ENCODE assay signal across 28 cellular contexts in the genomic region with DNA sequence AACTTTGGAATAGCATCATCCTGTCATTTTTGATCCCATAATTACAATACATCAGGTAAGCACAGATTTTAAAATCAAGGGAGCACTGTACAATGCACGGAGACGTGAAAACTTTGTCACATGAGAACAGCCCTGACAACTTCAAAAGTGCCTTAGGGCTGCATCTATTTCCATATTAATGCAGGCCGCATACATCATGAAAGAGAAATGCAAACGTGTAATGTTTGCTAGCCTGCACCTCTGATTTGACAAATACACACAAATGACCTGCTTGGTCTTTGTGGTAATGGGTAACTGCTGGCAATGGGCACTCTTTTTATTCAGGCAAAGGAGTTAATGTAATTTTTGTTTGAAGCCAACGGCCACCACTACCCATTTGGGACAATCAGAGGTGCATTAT.
"Had no signal": no experiment of that assay in that cellular context is flagged by ENCODE, and none has a peak within 500 bp of the region (broad histone marks: within the 10 kb centered on the region; RNA-seq: fewer than 3 reads in every experiment).

No MANE protein-coding gene starts in this region.

- ATAC-seq: left cardiac atrium; left lung; lower lobe of right lung; naive thymus-derived CD8-positive, alpha-beta T cell; right cardiac atrium; sciatic nerve; stimulated activated effector memory CD8-positive, alpha-beta T cell treated with anti-CD3 and anti-CD28 coated beads, Interleukin-12 subunit alpha, Interleukin-12 subunit beta, amount 100 ng/mL, for 72 hours; upper lobe of right lung had no signal

- H3K9me3 ChIP-seq: left lung, lower lobe of right lung, neutrophil, suprapubic skin, thoracic aorta, tibial artery, upper lobe of right lung had no signal

- H3K4me3 ChIP-seq: left lung, lower lobe of right lung, neural progenitor cell, skin epidermis, suprapubic skin, tibial artery, upper lobe of right lung had no signal

- H3K36me3 ChIP-seq: left lung, lower lobe of right lung, neural progenitor cell, neutrophil, suprapubic skin, thoracic aorta, tibial artery, upper lobe of right lung had no signal

- H3K4me1 ChIP-seq: left lung, lower lobe of right lung, parathyroid adenoma, suprapubic skin, upper lobe of right lung had no signal

- H2AFZ ChIP-seq: parathyroid adenoma had no signal

- H3K9ac ChIP-seq: neural progenitor cell, parathyroid adenoma had no signal

- H3K27me3 ChIP-seq: left lung, neural progenitor cell, neutrophil, suprapubic skin, tibial artery, upper lobe of right lung had no signal

- DNase-seq: hippocampal formation; kidney glomerular epithelial cell; left cardiac atrium; left lung; lower lobe of right lung; mammary epithelial cell; mesenchymal stem cell; naive thymus-derived CD8-positive, alpha-beta T cell; occipital lobe; retina; right cardiac atrium; stimulated activated CD4-positive, alpha-beta T cell treated with anti-CD3 and anti-CD28 coated beads, Interleukin-12 subunit alpha, Interleukin-12 subunit beta, amount 100 ng/mL, for 4 hours; stimulated activated CD4-positive, alpha-beta T cell treated with anti-CD3 and anti-CD28 coated beads, Interleukin-15, amount 100 ng/mL, for 24 hours; stimulated activated CD4-positive, alpha-beta T cell treated with anti-CD3 and anti-CD28 coated beads, Interleukin-4, amount 100 ng/mL, for 24 hours; stimulated activated naive CD4-positive, alpha-beta T cell; tibial artery; trophoblast cell; upper lobe of right lung had no signal

- FAIRE-seq: keratinocyte, urothelium cell line had no signal

- H3K27ac ChIP-seq: left lung, lower lobe of right lung, neural progenitor cell, neutrophil, parathyroid adenoma, skin epidermis, suprapubic skin, tibial artery, upper lobe of right lung had no signal

- H3K79me2 ChIP-seq: parathyroid adenoma had no signal

- H3K4me2 ChIP-seq: neural progenitor cell had no signal
